ENCODE assay signal across 19 cellular contexts in genomic region chr1:40723196-40723955, GRCh38. TPM values are rescaled to one million over a fixed set of nuclear protein-coding genes. Genes with fewer than 3 reads are reported as not detected.
A peak's percentile ranks its signal among the peaks of the same experiment; 100 is the strongest.
DNase-seq lines count a peak whose midpoint lies in the region; TF ChIP-seq lines count a peak whose summit lies in the region.
"Had no signal": no experiment of that assay in that cellular context is flagged by ENCODE, and none has a peak within 500 bp of the region (broad histone marks: within the 10 kb centered on the region; RNA-seq: fewer than 3 reads in every experiment).

No MANE protein-coding gene starts in this region.

- H3K27ac ChIP-seq in 22Rv1, result peak overlapping the region; percentile 24
- H3K27ac ChIP-seq in PC-9, result peak overlapping the region; percentile 31
- H3K27ac ChIP-seq in esophagus squamous epithelium, result peak overlapping the region in 3 of 4 donors; percentile 5 to 40 (median 22)
- H3K27ac ChIP-seq in neuronal stem cell (replicated peaks; ENCODE audit: low read length), result no peak overlapping the region
- H3K27ac ChIP-seq in ovary, result no peak overlapping the region
- H3K27ac ChIP-seq: BLaER1, brain microvascular endothelial cell, colonic mucosa, right atrium auricular region had no signal

- H3K4me1 ChIP-seq in PC-9 (replicated peaks; ENCODE audit: insufficient read depth) (peaks cover 16% of the 10 kb centered on the region), esophagus squamous epithelium (peaks cover 0 to 71% (median 4%) of the 10 kb centered on the region in 3 donors), neuronal stem cell (ENCODE audit: control insufficient read depth in 2 of 2, insufficient read depth in 1 of 2, low read depth in 1 of 2, low read length in 2 of 2) (no peaks in the 10 kb centered on the region), ovary (ENCODE audit: insufficient read depth) (peaks cover 2% of the 10 kb centered on the region)
- H3K4me1 ChIP-seq: colonic mucosa had no signal

- peaks cover 74% of the 10 kb centered on the region for H3K79me2 ChIP-seq in PC-9 (ENCODE audit: low read depth)

- H3K23ac ChIP-seq in neuronal stem cell (ENCODE audit: low read depth, low read length, poor library complexity), result no peak overlapping the region

- H4K8ac ChIP-seq in neuronal stem cell (ENCODE audit: low read depth, low read length), result no peak overlapping the region

- CTCF ChIA-PET in PC-9 (lab: Charles Lee), result interaction anchor here (0.5 to 0.7 kb wide), 2 partner anchors 20 to 230 kb away, joined by 3 read pairs; no protein-coding TSS in a partner anchor

- peak overlapping the region; percentile 44 for H3K4me2 ChIP-seq in PC-9
- H3K4me2 ChIP-seq in neuronal stem cell (ENCODE audit: insufficient read depth, low read length, poor library complexity, severe bottlenecking), result peak overlapping the region; percentile 11
- H3K4me2 ChIP-seq: BLaER1 had no signal

- H3K4ac ChIP-seq in neuronal stem cell (ENCODE audit: low read length), result no peak overlapping the region

- no peak overlapping the region for H3K9ac ChIP-seq in neuronal stem cell (ENCODE audit: low read depth, low read length, poor library complexity)
- H3K9ac ChIP-seq: BLaER1 had no signal

- WGBS in esophagus squamous epithelium, 2 donors, result 71% methylated on average over 8 of the region's 8 CpGs
- WGBS in neuronal stem cell (ENCODE audit: extremely low coverage in 2 of 2, insufficient read length in 2 of 2, insufficient replicate concordance in 1 of 2), 2 donors, result no CpG with 5 or more reads among the region's 8 CpGs
- WGBS in ovary, 3 donors, result 84 to 86% (median 85%) methylated on average over 8 of the region's 8 CpGs

- H3K9me3 ChIP-seq in PC-9 (ENCODE audit: insufficient read depth, low read depth) (no peaks in the 10 kb centered on the region), esophagus squamous epithelium (no peaks in the 10 kb centered on the region), neuronal stem cell (replicated peaks in 1 of 2; ENCODE audit: control insufficient read depth in 2 of 2, insufficient read depth in 1 of 2, low read depth in 1 of 2, low read length in 2 of 2) (no peaks in the 10 kb centered on the region), ovary (no peaks in the 10 kb centered on the region)
- H3K9me3 ChIP-seq: BLaER1, colonic mucosa, right atrium auricular region had no signal

- H3K4me3 ChIP-seq in PC-9 (no peak overlapping the region), esophagus squamous epithelium (no peak overlapping the region), neuronal stem cell (ENCODE audit: low read length in 2 of 2) (no peak overlapping the region), ovary (no peak overlapping the region)
- H3K4me3 ChIP-seq: BLaER1, colonic mucosa, right atrium auricular region had no signal

- no peaks in the 10 kb centered on the region for H3K27me3 ChIP-seq in PC-9 (ENCODE audit: insufficient read depth, low read depth)
- no peaks in the 10 kb centered on the region for H3K27me3 ChIP-seq in esophagus squamous epithelium
- no peaks in the 10 kb centered on the region for H3K27me3 ChIP-seq in neuronal stem cell (ENCODE audit: control insufficient read depth in 3 of 3, insufficient read depth in 3 of 3, low read depth in 1 of 3, low read length in 3 of 3)
- H3K27me3 ChIP-seq in ovary, result no peaks in the 10 kb centered on the region
- H3K27me3 ChIP-seq: BLaER1, brain microvascular endothelial cell, colonic mucosa, right atrium auricular region had no signal

- H2BK12ac ChIP-seq in neuronal stem cell (ENCODE audit: low read length), result no peak overlapping the region

- no peak for TF ChIP-seq CTCF in 22Rv1 (IDR thresholded peaks at IDR 0.05)
- no peak for TF ChIP-seq CTCF in PC-9 (conservative IDR thresholded peaks at IDR 0.05)
- no peak for TF ChIP-seq CTCF in esophagus squamous epithelium (IDR thresholded peaks at IDR 0.05)
- TF ChIP-seq CTCF in ovary (IDR thresholded peaks at IDR 0.05), result no peak

- intact Hi-C loops in PC-9 (cut with micrococcal nuclease; ENCODE audit: unreplicated experiment), result no loop called here
- intact Hi-C loops in esophagus squamous epithelium (cut with DNase I), result no loop called here
- intact Hi-C loops in ovary (cut with DNase I), result no loop called here

- TF ChIP-seq POLR2A in esophagus squamous epithelium (IDR thresholded peaks at IDR 0.05) (no peak), ovary (IDR thresholded peaks at IDR 0.05) (no peak)

- H3F3A ChIP-seq in PC-9 (ENCODE audit: insufficient read depth, low read depth), result peaks cover 16% of the 10 kb centered on the region

- no peak for TF ChIP-seq EP300 in ovary (IDR thresholded peaks at IDR 0.05)

- POLR2A ChIA-PET in PC-9 (lab: Charles Lee; ENCODE audit: unreplicated experiment), result interaction anchor here (0.6 kb wide), 1 partner anchor 32 kb away, joined by 9 read pairs; the partner anchor contains the start of gene NFYC

- no peak overlapping the region for H2AK5ac ChIP-seq in neuronal stem cell (ENCODE audit: low read depth, low read length)

- no peak overlapping the region for H3K14ac ChIP-seq in neuronal stem cell (ENCODE audit: low read length)

- no peak overlapping the region for H2BK15ac ChIP-seq in neuronal stem cell (ENCODE audit: low read length)

- no peak overlapping the region for H3K18ac ChIP-seq in neuronal stem cell (ENCODE audit: low read length)

- H4K91ac ChIP-seq in neuronal stem cell (ENCODE audit: low read depth, low read length, poor library complexity), result no peak overlapping the region

- DNase-seq in PC-9, result peak in 1 of 2 experiments; percentile 75
- DNase-seq in esophagus squamous epithelium (lab: John Stamatoyannopoulos, UW), result no peak
- DNase-seq in neuronal stem cell (ENCODE audit: low spot score), result no peak
- DNase-seq in globus pallidus (ENCODE audit: low spot score), result no peak
- no peak for DNase-seq in effector CD8-positive, alpha-beta T cell (lab: John Stamatoyannopoulos, UW)
- no peak for DNase-seq in ovary
- DNase-seq in stimulated activated naive CD4-positive, alpha-beta T cell treated with Interleukin-2 at 50 U/mL for 16 hours (lab: John Stamatoyannopoulos, UW), result no peak
- DNase-seq: ACHN; activated B cell treated with CpG ODN at 0.5 μM for 24 hours; activated CD4-positive, alpha-beta memory T cell treated with anti-CD3 and anti-CD28 coated beads for 36 hours; brain microvascular endothelial cell; colonic mucosa; EL; NCI-H1048; NCI-H2081; occipital lobe had no signal

- H4K20me1 ChIP-seq in PC-9 (ENCODE audit: insufficient read depth), result no peaks in the 10 kb centered on the region; the same call in 1 of the 2 replicates

- no peak overlapping the region for H2BK120ac ChIP-seq in neuronal stem cell (ENCODE audit: low read depth, low read length)

- H3K9me2 ChIP-seq in PC-9 (ENCODE audit: insufficient read depth), result no peaks in the 10 kb centered on the region

- H2AFZ ChIP-seq in PC-9 (no peak overlapping the region), neuronal stem cell (ENCODE audit: low read length) (no peak overlapping the region)

- BruUV-seq in PC-9 (replicated peaks; lab: Mats Ljungman, UMichigan), result no TSS peak

- no peak overlapping the region for H2BK5ac ChIP-seq in neuronal stem cell (ENCODE audit: low read length)

- H3K36me3 ChIP-seq in PC-9 (ENCODE audit: low read depth) (no peaks in the 10 kb centered on the region; the same call in 1 of the 2 replicates), esophagus squamous epithelium (no peaks in the 10 kb centered on the region), neuronal stem cell (replicated peaks in 1 of 2; ENCODE audit: control insufficient read depth in 2 of 2, insufficient read depth in 2 of 2, low read length in 2 of 2) (peaks cover 2 to 55% of the 10 kb centered on the region in 2 donors), ovary (no peaks in the 10 kb centered on the region)
- H3K36me3 ChIP-seq: brain microvascular endothelial cell, colonic mucosa had no signal

- H3K79me1 ChIP-seq in neuronal stem cell (ENCODE audit: low read depth, low read length), result peaks cover 12% of the 10 kb centered on the region

RNA-seq across cellular contexts. Expression of gene NFYC, which starts 31.9 kb away (rescaled TPM):
- 79.4 and 91.1 TPM in 2 replicates for total RNA-seq in PC-9 (2021)
- 10 to 100 TPM; 39.9 to 43.3 (median 41.8) TPM for total RNA-seq in esophagus squamous epithelium
- polyA plus RNA-seq in neuronal stem cell (2013, experiment 1 of 2), result 58.9 TPM
- polyA plus RNA-seq in neuronal stem cell (2013, experiment 2 of 2), result 58.8 TPM
- total RNA-seq in ovary, result 10 to 100 TPM; 28.8 to 65.6 (median 45.1) TPM
- polyA plus RNA-seq in ovary, result 10 to 100 TPM; 44.1 to 90.9 TPM

RNA-seq across cellular contexts. Expression of gene RIMS3, which starts 57.9 kb away (rescaled TPM):
- total RNA-seq in PC-9 (2021), result 12.9 and 14.0 TPM in 2 replicates
- total RNA-seq in esophagus squamous epithelium, result 1 to 10 TPM; 1.0 to 2.5 (median 1.5) TPM
- 14.6 TPM for polyA plus RNA-seq in neuronal stem cell (2013, experiment 1 of 2)
- polyA plus RNA-seq in neuronal stem cell (2013, experiment 2 of 2), result 14.4 TPM
- total RNA-seq in ovary, result 10 to 100 TPM in 1 of 7 donors, 1 to 10 TPM in 6; 1.3 to 12.6 (median 6.2) TPM
- 1 to 10 TPM; 1.4 to 4.4 TPM for polyA plus RNA-seq in ovary

Comparison
In these comparisons a context has a peak if more than half of its experiments do, and no peak if none do; other contexts are left out.
1. H3K27ac ChIP-seq: peak in 22Rv1 (single experiment), PC-9 (single experiment) and esophagus squamous epithelium (3 of 4); none in neuronal stem cell (single experiment) and ovary (0 of 2).